ENCODE assay signal across 8 cellular contexts in the genomic region with DNA sequence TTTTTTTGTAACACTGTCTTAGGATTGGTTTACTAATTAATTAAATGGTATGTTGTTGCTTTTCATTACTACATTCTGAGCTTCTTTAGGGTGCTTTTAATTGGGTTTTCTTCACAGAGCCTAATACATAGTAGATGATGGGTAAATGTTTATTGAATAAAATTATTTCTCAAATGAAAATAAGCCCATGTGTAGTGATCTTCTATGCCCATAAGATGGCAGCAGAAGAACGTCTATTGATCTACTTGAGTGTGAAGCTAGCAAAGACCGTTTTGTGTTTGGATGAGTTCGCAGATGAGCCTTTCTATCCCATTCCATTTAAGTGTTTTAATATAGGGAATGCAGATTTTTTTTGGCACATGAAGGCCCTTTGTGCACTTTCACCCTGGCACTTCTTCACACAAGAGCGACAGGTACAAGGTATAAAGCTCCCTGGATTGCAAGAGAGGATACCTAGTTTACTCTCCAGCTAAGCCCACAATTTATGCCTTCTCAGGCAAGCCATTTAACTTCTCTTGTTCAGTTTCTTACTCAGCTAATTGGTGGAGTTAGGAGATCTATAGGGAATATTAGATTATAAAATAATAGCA.
DNase-seq lines count a peak whose midpoint lies in the region; FAIRE-seq and TF ChIP-seq lines count a peak whose summit lies in the region.
"Not testable (repeated sequence)": the region's sequence is repeated elsewhere in the genome, so short reads cannot be mapped to it uniquely, and the experiment has no call there.

No MANE protein-coding gene starts in this region.

- CTCF ChIA-PET in H1 (lab: Charles Lee; ENCODE audit: partially characterized antibody) = interaction anchor here (0.7 to 3.2 kb wide), 27 partner anchors 8 to 276 kb away, joined by 3 to 18 read pairs (median 4); no protein-coding TSS in a partner anchor

- peak; percentile 65 to 70 for TF ChIP-seq RAD21 in H1 (IDR thresholded peaks at IDR 0.05 in 1 of 2, conservative IDR thresholded peaks at IDR 0.05 in 1 of 2; ENCODE audit: low read depth in 2 of 2, low read length in 2 of 2)

- FAIRE-seq in TTC549 (lab: Jason Lieb, UNC) = peak; percentile 98
- FAIRE-seq in H1 (lab: Jason Lieb, UNC) = not testable (repeated sequence)

- not testable (repeated sequence) for H3K36me3 Mint-ChIP-seq in immature natural killer cell

- not testable (repeated sequence) for H2BK20ac ChIP-seq in H1 (ENCODE audit: low read length)

- not testable (repeated sequence) for H3K79me2 ChIP-seq in H1 (ENCODE audit: control insufficient read depth in 1 of 2, insufficient read depth in 2 of 2, low read length in 2 of 2); osteoblast (ENCODE audit: insufficient read depth, low read length)

- not testable (repeated sequence) for H3K56ac ChIP-seq in H1 (replicated peaks; ENCODE audit: insufficient read length, low read depth, low read length)

- DNase-seq in Daoy (ENCODE audit: low read depth) = peak; percentile 40
- DNase-seq in KBM-7 = peak; percentile 54
- peak; percentile 71 for DNase-seq in NCI-H460 (ENCODE audit: extremely low read depth, low read depth)
- not testable (repeated sequence) for DNase-seq in H1 (ENCODE audit: low read depth in 1 of 2, low spot score in 2 of 2); osteoblast (ENCODE audit: insufficient read length, low spot score, missing footprints)
- peak; percentile 3 to 31 (median 6) for DNase-seq in immature natural killer cell

- not testable (repeated sequence) for H4K5ac ChIP-seq in H1 (ENCODE audit: insufficient read length, low read depth, low read length)

- not testable (repeated sequence) for H3K9ac ChIP-seq in H1 (replicated peaks in 1 of 4; ENCODE audit: extremely low read depth in 1 of 4, low read depth in 3 of 4, low read length in 3 of 4)

- H2AFZ ChIP-seq in H1 (ENCODE audit: low read length); osteoblast (ENCODE audit: low read length): not testable (repeated sequence)

- not testable (repeated sequence) for H3K4me1 ChIP-seq in H1 (replicated peaks in 1 of 4; ENCODE audit: control insufficient read depth in 3 of 4, insufficient read depth in 4 of 4, low read length in 3 of 4)
- H3K4me1 ChIP-seq in osteoblast (ENCODE audit: insufficient read depth, low read length) = peaks cover 13% of the 10 kb centered on the region

- H2BK120ac ChIP-seq in H1 (replicated peaks; ENCODE audit: low read depth, low read length) = not testable (repeated sequence)

- not testable (repeated sequence) for H4K20me1 ChIP-seq in H1 (replicated peaks in 1 of 2; ENCODE audit: control insufficient read depth in 1 of 2, insufficient read depth in 2 of 2, low read length in 2 of 2); osteoblast (ENCODE audit: insufficient read depth, low read length)

- H3K9me3 ChIP-seq in H1 (ENCODE audit: insufficient read depth in 2 of 2, low read depth in 1 of 2, low read length in 1 of 2); osteoblast (ENCODE audit: low read depth, low read length): not testable (repeated sequence)

- not testable (repeated sequence) for H4K91ac ChIP-seq in H1 (replicated peaks; ENCODE audit: insufficient read length, low read length)

- TF ChIP-seq POLR2A in H1 (IDR thresholded peaks at IDR 0.05; ENCODE audit: control extremely low read depth in 1 of 2, low read depth in 2 of 2, low read length in 2 of 2) = not testable (repeated sequence)

- not testable (repeated sequence) for H3K18ac ChIP-seq in H1 (ENCODE audit: extremely low read depth, low read length)

- not testable (repeated sequence) for H3K23me2 ChIP-seq in H1 (ENCODE audit: low read depth, low read length)

- not testable (repeated sequence) for H2AK5ac ChIP-seq in H1 (ENCODE audit: low read depth, low read length)

- POLR2A ChIA-PET in H1 (lab: Charles Lee; ENCODE audit: partially characterized antibody) = not testable (repeated sequence)

- not testable (repeated sequence) for H3K27me3 Mint-ChIP-seq in immature natural killer cell (ENCODE audit: low read depth in 3 of 3)

- H3K36me3 ChIP-seq in H1 (ENCODE audit: control insufficient read depth in 2 of 4, insufficient read depth in 4 of 4, low read length in 3 of 4); osteoblast (ENCODE audit: insufficient read depth, low read length): not testable (repeated sequence)

- not testable (repeated sequence) for H2BK12ac ChIP-seq in H1 (ENCODE audit: low read depth, low read length)

- not testable (repeated sequence) for H3K4me2 ChIP-seq in H1 (ENCODE audit: insufficient read depth in 1 of 2, low read depth in 2 of 2, low read length in 2 of 2); osteoblast (ENCODE audit: insufficient read depth, low read length)

- H3K4ac ChIP-seq in H1 (replicated peaks; ENCODE audit: insufficient read length, low read depth, low read length) = not testable (repeated sequence)

- not testable (repeated sequence) for H3K9me3 Mint-ChIP-seq in immature natural killer cell

- not testable (repeated sequence) for H3K4me1 Mint-ChIP-seq in immature natural killer cell

- not testable (repeated sequence) for H3K27ac ChIP-seq in 22Rv1; H1 (ENCODE audit: low read depth, low read length); osteoblast (ENCODE audit: low read depth, low read length)

- not testable (repeated sequence) for H3K27me3 ChIP-seq in H1 (replicated peaks in 1 of 4; ENCODE audit: control insufficient read depth in 3 of 4, extremely low read depth in 1 of 4, insufficient read depth in 3 of 4, low read length in 3 of 4); osteoblast (ENCODE audit: insufficient read depth, low read length)

- H3K23ac ChIP-seq in H1 (ENCODE audit: insufficient read length) = not testable (repeated sequence)

- not testable (repeated sequence) for H3K4me3 Mint-ChIP-seq in immature natural killer cell

- not testable (repeated sequence) for H3K4me3 ChIP-seq in H1 (ENCODE audit: extremely low read depth in 1 of 4, insufficient read depth in 2 of 4, low read depth in 3 of 4, low read length in 4 of 4); osteoblast (ENCODE audit: insufficient read depth, low read length)

- 47% methylated on average over 4 of the region's 4 CpGs; no CpG with 5 or more reads in 1 of the 2 experiments for WGBS in H1 (ENCODE audit: extremely low coverage in 1 of 2, insufficient coverage in 1 of 2, insufficient read length in 1 of 2, insufficient replicate concordance in 2 of 2, low coverage in 1 of 2, low lambda C conversion rate in 2 of 2, missing lambda C conversion rate in 1 of 2), 2 experiments

- not testable (repeated sequence) for H4K8ac ChIP-seq in H1 (ENCODE audit: extremely low read depth, insufficient read depth, low read length)

- not testable (repeated sequence) for H2BK5ac ChIP-seq in H1 (ENCODE audit: low read depth, low read length)

- not testable (repeated sequence) for H3K79me1 ChIP-seq in H1 (ENCODE audit: low read depth, low read length)

- H2BK15ac ChIP-seq in H1 (ENCODE audit: low read length) = not testable (repeated sequence)

- H3K27ac Mint-ChIP-seq in immature natural killer cell = not testable (repeated sequence)

- TF ChIP-seq CTCF in 22Rv1 (IDR thresholded peaks at IDR 0.05) (peak; percentile 71), H1 (IDR thresholded peaks at IDR 0.05; ENCODE audit: control extremely low read depth in 1 of 3, insufficient read depth in 1 of 3, low read depth in 1 of 3, low read length in 3 of 3) (peak in 2 of 3 experiments; percentile 37 to 42; a peak in 2 of 4 replicates), osteoblast (IDR thresholded peaks at IDR 0.05; ENCODE audit: extremely low read depth, low read depth, low read length) (peak; percentile 55)

- in situ Hi-C loops in KBM-7 (cut with MboI; ENCODE audit: low pct_unique_long_range_greater_than_20kb, low sequenced_read_pairs) = not testable (repeated sequence)

- H3K14ac ChIP-seq in H1 (ENCODE audit: insufficient read length) = not testable (repeated sequence)

- TF ChIP-seq EP300 in H1 (IDR thresholded peaks at IDR 0.05; ENCODE audit: borderline replicate concordance in 1 of 2, low read depth in 2 of 2, low read length in 2 of 2) = not testable (repeated sequence)
